In the genomic region with DNA sequence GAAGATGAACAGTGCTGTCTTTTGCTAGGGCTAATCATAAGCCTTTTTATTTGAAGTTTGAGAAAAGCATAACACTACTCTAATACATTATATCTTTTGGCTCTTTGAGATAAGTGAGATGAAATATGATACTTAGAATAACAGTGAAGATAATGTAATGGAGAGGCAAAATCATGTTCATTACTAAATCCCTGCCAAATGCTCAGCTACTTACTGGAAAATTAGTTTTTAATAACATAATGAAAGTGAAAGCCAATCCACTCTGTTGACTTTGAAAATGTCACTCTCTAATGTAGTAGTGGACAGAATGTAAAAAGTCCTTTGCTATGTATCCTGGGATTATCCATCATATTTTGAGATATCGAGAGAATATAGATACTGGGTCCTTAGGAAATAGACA, we compare ENCODE assay signal across 13 cellular contexts. TPM values are rescaled to one million over a fixed set of nuclear protein-coding genes. Genes with fewer than 3 reads are reported as not detected.
A peak's percentile ranks its signal among the peaks of the same experiment; 100 is the strongest.
DNase-seq lines count a peak whose midpoint lies in the region; ATAC-seq and TF ChIP-seq lines count a peak whose summit lies in the region.
"Had no signal": no experiment of that assay in that cellular context is flagged by ENCODE, and none has a peak within 500 bp of the region (broad histone marks: within the 10 kb centered on the region; RNA-seq: fewer than 3 reads in every experiment).

No MANE protein-coding gene starts in this region.

- H3K4me3 ChIP-seq in naive thymus-derived CD4-positive, alpha-beta T cell (ENCODE audit: low read length), result peak overlapping the region; percentile 19
- no peak overlapping the region for H3K4me3 ChIP-seq in GM23338
- H3K4me3 ChIP-seq: K562 had no signal

- ATAC-seq in GM18511 (IDR thresholded peaks at IDR 0.05; ENCODE audit: unreplicated experiment) (peak; percentile 66), HG02678 (IDR thresholded peaks at IDR 0.05; ENCODE audit: unreplicated experiment) (peak; percentile 46), HG03469 (IDR thresholded peaks at IDR 0.05; ENCODE audit: unreplicated experiment) (no peak), GM23338 (no peak)
- ATAC-seq in naive thymus-derived CD4-positive, alpha-beta T cell, result no peak
- ATAC-seq: K562 had no signal

- H3K36me3 Mint-ChIP-seq in brain (peaks cover 8% of the 10 kb centered on the region), GM23338 (ENCODE audit: low read depth) (peaks cover 40% of the 10 kb centered on the region)
- peaks cover 0 to 31% (median 8%) of the 10 kb centered on the region in 5 donors for H3K36me3 Mint-ChIP-seq in naive thymus-derived CD4-positive, alpha-beta T cell

- POLR2A ChIA-PET in naive thymus-derived CD4-positive, alpha-beta T cell (lab: Charles Lee), result no interaction called here

- no peaks in the 10 kb centered on the region for H4K20me1 ChIP-seq in GM23338 (replicated peaks; ENCODE audit: insufficient read depth)

- intact Hi-C loops in naive thymus-derived CD4-positive, alpha-beta T cell (cut with micrococcal nuclease), result no loop called here

- no peaks in the 10 kb centered on the region for H3K27me3 Mint-ChIP-seq in brain
- H3K27me3 Mint-ChIP-seq in naive thymus-derived CD4-positive, alpha-beta T cell, result no peaks in the 10 kb centered on the region
- H3K27me3 Mint-ChIP-seq in GM23338 (ENCODE audit: insufficient read depth, low read depth, poor library complexity), result no peaks in the 10 kb centered on the region

- H3K36me3 ChIP-seq in naive thymus-derived CD4-positive, alpha-beta T cell (ENCODE audit: control insufficient read depth in 2 of 3, insufficient read depth in 3 of 3, low read length in 3 of 3), result no peaks in the 10 kb centered on the region
- peaks cover 6% of the 10 kb centered on the region; the same call in 1 of the 2 replicates for H3K36me3 ChIP-seq in GM23338 (ENCODE audit: insufficient read depth)

- H3F3A ChIP-seq in GM23338 (replicated peaks; ENCODE audit: low read depth), result no peaks in the 10 kb centered on the region

- no peaks in the 10 kb centered on the region for H3K79me2 ChIP-seq in GM23338 (replicated peaks; ENCODE audit: insufficient read depth)

- peak overlapping the region in 3 of 5 experiments; percentile 8 to 40 (median 39) for H3K27ac Mint-ChIP-seq in brain
- peak overlapping the region in 1 of 9 donors; percentile 14 for H3K27ac Mint-ChIP-seq in naive thymus-derived CD4-positive, alpha-beta T cell
- H3K27ac Mint-ChIP-seq in GM23338, result no peak overlapping the region

- no peak overlapping the region for H3K27ac ChIP-seq in naive thymus-derived CD4-positive, alpha-beta T cell (ENCODE audit: low read depth, low read length)
- no peak overlapping the region for H3K27ac ChIP-seq in GM23338 (ENCODE audit: low read depth)

- H3K9me2 ChIP-seq in GM23338 (ENCODE audit: insufficient read depth), result no peaks in the 10 kb centered on the region

- TF ChIP-seq CTCF in brain (conservative IDR thresholded peaks at IDR 0.05), result no peak
- no peak for TF ChIP-seq CTCF in GM23338 (conservative IDR thresholded peaks at IDR 0.05; ENCODE audit: low read depth in 2 of 2)

- no peak overlapping the region for H2AFZ ChIP-seq in GM23338

- H3K4me3 Mint-ChIP-seq in brain, result peak overlapping the region in 2 of 5 experiments; percentile 21 to 63
- peak overlapping the region in 6 of 10 donors; percentile 10 to 39 (median 18) for H3K4me3 Mint-ChIP-seq in naive thymus-derived CD4-positive, alpha-beta T cell
- no peak overlapping the region for H3K4me3 Mint-ChIP-seq in GM23338

- no peaks in the 10 kb centered on the region for H3K9me3 ChIP-seq in naive thymus-derived CD4-positive, alpha-beta T cell (ENCODE audit: control insufficient read depth in 2 of 3, low read length in 3 of 3)

- no peaks in the 10 kb centered on the region for H3K27me3 ChIP-seq in naive thymus-derived CD4-positive, alpha-beta T cell (ENCODE audit: control insufficient read depth in 2 of 2, insufficient read depth in 2 of 2, low read length in 2 of 2)
- no peaks in the 10 kb centered on the region for H3K27me3 ChIP-seq in GM23338 (ENCODE audit: insufficient read depth)

- no peak for DNase-seq in naive thymus-derived CD4-positive, alpha-beta T cell
- no peak for DNase-seq in SW 1271 (lab: John Stamatoyannopoulos, UW)
- no peak for DNase-seq in GM23338 (ENCODE audit: low spot score)
- no peak for DNase-seq in NCI-H510A (lab: John Stamatoyannopoulos, UW)
- DNase-seq: activated gamma-delta T cell, NCI-H526 treated with DMSO at 0.1 percent for 48 hours, T-helper 9 cell had no signal

- H3K4me1 Mint-ChIP-seq in brain (peaks cover 19% of the 10 kb centered on the region), GM23338 (no peaks in the 10 kb centered on the region; the same call in 2 of the 3 replicates)
- H3K4me1 Mint-ChIP-seq in naive thymus-derived CD4-positive, alpha-beta T cell, result peaks cover 0 to 9% (median 8%) of the 10 kb centered on the region in 7 donors

- H3K9me3 Mint-ChIP-seq in brain (no peaks in the 10 kb centered on the region), GM23338 (no peaks in the 10 kb centered on the region)
- peaks cover 0 to 5% (median 0%) of the 10 kb centered on the region in 11 donors for H3K9me3 Mint-ChIP-seq in naive thymus-derived CD4-positive, alpha-beta T cell

- no peak overlapping the region for H3K4me2 ChIP-seq in GM23338

- CTCF ChIA-PET in naive thymus-derived CD4-positive, alpha-beta T cell (lab: Charles Lee), result no interaction called here

- no peaks in the 10 kb centered on the region for H3K4me1 ChIP-seq in naive thymus-derived CD4-positive, alpha-beta T cell (ENCODE audit: control insufficient read depth in 2 of 2, insufficient read depth in 2 of 2, low read length in 2 of 2)
- H3K4me1 ChIP-seq in GM23338 (ENCODE audit: insufficient read depth), result no peaks in the 10 kb centered on the region

TF ChIP-seq in GM23338, 12 proteins besides CTCF, POLR2A, EP300 and RAD21 (continues in another document):
- TF ChIP-seq ZNF331 (CRISPR knock-in tag; IDR thresholded peaks at IDR 0.05; ENCODE audit: low read depth) (no peak), CREB1 (CRISPR knock-in tag; IDR thresholded peaks at IDR 0.05; ENCODE audit: low read depth) (no peak)

RNA-seq across cellular contexts. Expression of a gene that starts 35.9 kb away (rescaled TPM):
- polyA plus RNA-seq in brain (ENCODE audit: insufficient read depth, low read depth, low replicate concordance) (0.15 TPM), GM23338 (2016; fragmentation: Nextera tagmentation; extraction: Ambion mirVana) (not detected in 2 replicates)
- under 1 TPM in 4 of 5 experiments, not detected in 1; 0.05 to 0.29 (median 0.10) TPM for total RNA-seq in naive thymus-derived CD4-positive, alpha-beta T cell
- not detected for polyA plus RNA-seq in naive thymus-derived CD4-positive, alpha-beta T cell
- total RNA-seq in GM23338 (2014; rRNA removed; shearing (Covaris generic)), result 0.04 and 0.07 TPM in 2 replicates
- total RNA-seq: kidney epithelial cell had no signal

RNA-seq across cellular contexts. Expression of a gene that starts 43.0 kb away (rescaled TPM):
- polyA plus RNA-seq in brain (ENCODE audit: insufficient read depth, low read depth, low replicate concordance) (3.7 TPM), GM23338 (2016; fragmentation: Nextera tagmentation; extraction: Ambion mirVana) (30.4 and 48.1 TPM in 2 replicates)
- total RNA-seq in naive thymus-derived CD4-positive, alpha-beta T cell, result 10 to 100 TPM in 1 of 5 experiments, 1 to 10 TPM in 4; 3.4 to 44.2 (median 4.1) TPM
- 1 to 10 TPM; 1.7 to 3.0 TPM for polyA plus RNA-seq in naive thymus-derived CD4-positive, alpha-beta T cell
- 47.8 and 63.5 TPM in 2 replicates for total RNA-seq in GM23338 (2014; rRNA removed; shearing (Covaris generic))

RNA-seq across cellular contexts. Expression of a gene that starts 43.3 kb away (rescaled TPM):
- 8.4 TPM for polyA plus RNA-seq in brain (ENCODE audit: insufficient read depth, low read depth, low replicate concordance)
- 10 to 100 TPM in 4 of 5 experiments, 1 to 10 TPM in 1; 9.6 to 17.3 (median 14.6) TPM for total RNA-seq in naive thymus-derived CD4-positive, alpha-beta T cell
- polyA plus RNA-seq in naive thymus-derived CD4-positive, alpha-beta T cell, result 10 to 100 TPM in 1 of 2 donors, 1 to 10 TPM in 1; 4.5 to 14.5 TPM
- 26.6 and 28.7 TPM in 2 replicates for total RNA-seq in GM23338 (2014; rRNA removed; shearing (Covaris generic))
- polyA plus RNA-seq in GM23338 (2016; fragmentation: Nextera tagmentation; extraction: Ambion mirVana), result 24.6 and 32.0 TPM in 2 replicates

Comparison
In these comparisons a context has a peak if more than half of its experiments do, and no peak if none do; other contexts are left out.
1. ATAC-seq: peak in GM18511 (single experiment) and HG02678 (single experiment); none in naive thymus-derived CD4-positive, alpha-beta T cell (single experiment), HG03469 (single experiment) and GM23338 (single experiment).